8 cellular contexts compared by ENCODE assay signal in genomic region chr1:232704694-232705680, GRCh38.
A peak's percentile ranks its signal among the peaks of the same experiment; 100 is the strongest.
DNase-seq lines count a peak whose midpoint lies in the region; ATAC-seq and TF ChIP-seq lines count a peak whose summit lies in the region.

No MANE protein-coding gene starts in this region.

- no peaks in the 10 kb centered on the region for H3K9me3 Mint-ChIP-seq in T-helper 2 cell treated with Interferon-gamma antibody and Interleukin-4, amounts not matched to agents 5 μg/mL and 100 μg/mL, for 36 hours
- peaks cover 0 to 3% of the 10 kb centered on the region in 2 donors for H3K9me3 Mint-ChIP-seq in stimulated activated naive B cell treated with anti-CD40 and anti-IgM and Interleukin-4, amounts not matched to agents 10 μg/mL and 1 μg/mL and 100 μg/mL, for 72 hours

- intact Hi-C loops in transverse colon (cut with DNase I; ENCODE audit: low total_unique reads): no loop called here

- TF ChIP-seq CTCF in transverse colon (IDR thresholded peaks at IDR 0.05): no peak

- no peaks in the 10 kb centered on the region for H4K20me1 ChIP-seq in BLaER1 treated with 17β-estradiol and CSF1 and Interleukin-3, amounts not matched to agents 10 nM and 100 nM

- no peak overlapping the region for H3K27ac Mint-ChIP-seq in T-helper 2 cell treated with Interferon-gamma antibody and Interleukin-4, amounts not matched to agents 5 μg/mL and 100 μg/mL, for 36 hours
- no peak overlapping the region for H3K27ac Mint-ChIP-seq in stimulated activated naive B cell treated with anti-CD40 and anti-IgM and Interleukin-4, amounts not matched to agents 10 μg/mL and 1 μg/mL and 100 μg/mL, for 72 hours

- peaks cover 27 to 66% (median 54%) of the 10 kb centered on the region in 10 experiments for H3K4me1 ChIP-seq in BLaER1 treated with 17β-estradiol and CSF1 and Interleukin-3, amounts not matched to agents 10 nM and 100 nM
- H3K4me1 ChIP-seq in transverse colon: peaks cover 7 to 30% (median 18%) of the 10 kb centered on the region in 4 donors

- TF ChIP-seq EP300 in transverse colon (IDR thresholded peaks at IDR 0.05; ENCODE audit: low read depth): no peak

- WGBS in transverse colon (ENCODE audit: low coverage in 1 of 2), 2 donors: 55 to 80% methylated on average over 4 to 7 of the region's 7 CpGs

- peaks cover 3% of the 10 kb centered on the region for H3K27me3 Mint-ChIP-seq in T-helper 2 cell treated with Interferon-gamma antibody and Interleukin-4, amounts not matched to agents 5 μg/mL and 100 μg/mL, for 36 hours (ENCODE audit: low read depth)
- no peaks in the 10 kb centered on the region for H3K27me3 Mint-ChIP-seq in stimulated activated naive B cell treated with anti-CD40 and anti-IgM and Interleukin-4, amounts not matched to agents 10 μg/mL and 1 μg/mL and 100 μg/mL, for 72 hours

- peak overlapping the region in 3 of 10 experiments; percentile 33 to 54 (median 42); a peak in 5 of 20 replicates for H3K4me3 ChIP-seq in BLaER1 treated with 17β-estradiol and CSF1 and Interleukin-3, amounts not matched to agents 10 nM and 100 nM
- H3K4me3 ChIP-seq in transverse colon: no peak overlapping the region

- no peak for TF ChIP-seq POLR2A in transverse colon (IDR thresholded peaks at IDR 0.05)

- no peaks in the 10 kb centered on the region for H3K36me3 Mint-ChIP-seq in T-helper 2 cell treated with Interferon-gamma antibody and Interleukin-4, amounts not matched to agents 5 μg/mL and 100 μg/mL, for 36 hours (ENCODE audit: low read depth)
- no peaks in the 10 kb centered on the region for H3K36me3 Mint-ChIP-seq in stimulated activated naive B cell treated with anti-CD40 and anti-IgM and Interleukin-4, amounts not matched to agents 10 μg/mL and 1 μg/mL and 100 μg/mL, for 72 hours

- peaks cover 21 to 54% (median 37%) of the 10 kb centered on the region in 11 experiments for H3K9me3 ChIP-seq in BLaER1 treated with 17β-estradiol and CSF1 and Interleukin-3, amounts not matched to agents 10 nM and 100 nM (replicated peaks in 1 of 11)
- H3K9me3 ChIP-seq in transverse colon: no peaks in the 10 kb centered on the region

- peak overlapping the region in 8 of 11 experiments; percentile 4 to 73 (median 42); a peak in 13 of 22 replicates for H3K9ac ChIP-seq in BLaER1 treated with 17β-estradiol and CSF1 and Interleukin-3, amounts not matched to agents 10 nM and 100 nM

- no peaks in the 10 kb centered on the region for H3K4me1 Mint-ChIP-seq in T-helper 2 cell treated with Interferon-gamma antibody and Interleukin-4, amounts not matched to agents 5 μg/mL and 100 μg/mL, for 36 hours (ENCODE audit: low read depth)
- H3K4me1 Mint-ChIP-seq in stimulated activated naive B cell treated with anti-CD40 and anti-IgM and Interleukin-4, amounts not matched to agents 10 μg/mL and 1 μg/mL and 100 μg/mL, for 72 hours: no peaks in the 10 kb centered on the region

- H3K36me3 ChIP-seq in BLaER1 treated with 17β-estradiol and CSF1 and Interleukin-3, amounts not matched to agents 10 nM and 100 nM: peaks cover 0 to 3% (median 0%) of the 10 kb centered on the region in 11 experiments; a peak in 2 of 22 replicates
- no peaks in the 10 kb centered on the region for H3K36me3 ChIP-seq in transverse colon

- DNase-seq in NCI-H1436 (lab: John Stamatoyannopoulos, UW) (peak; percentile 71), astrocyte of the hippocampus (ENCODE audit: low read depth, low spot score) (peak; percentile 86), kidney tubule cell (ENCODE audit: low spot score) (peak; percentile 81), transverse colon (peak; percentile 53), HuH-7.5 (ENCODE audit: low spot score) (no peak)
- DNase-seq in T-helper 2 cell treated with Interferon-gamma antibody and Interleukin-4, amounts not matched to agents 5 μg/mL and 100 μg/mL, for 36 hours (ENCODE audit: low spot score): no peak
- DNase-seq in stimulated activated naive B cell treated with anti-CD40 and anti-IgM and Interleukin-4, amounts not matched to agents 10 μg/mL and 1 μg/mL and 100 μg/mL, for 72 hours: no peak

- H3K27ac ChIP-seq in BLaER1 treated with 17β-estradiol and CSF1 and Interleukin-3, amounts not matched to agents 10 nM and 100 nM: peak overlapping the region in 10 of 11 experiments; percentile 46 to 88 (median 70); a peak in 20 of 22 replicates
- peak overlapping the region; percentile 55 to 65 (median 63) for H3K27ac ChIP-seq in transverse colon

- in situ Hi-C loops in transverse colon (cut with MboI; ENCODE audit: low pct_ligation_motif_present in 1 of 4, low pct_unique_long_range_greater_than_20kb in 1 of 4, low sequenced_read_pairs in 3 of 4): no loop called here

- ATAC-seq in stimulated activated naive B cell treated with anti-CD40 and anti-IgM and Interleukin-4, amounts not matched to agents 10 μg/mL and 1 μg/mL and 100 μg/mL, for 72 hours (replicated peaks): no peak

- no peaks in the 10 kb centered on the region for H3K27me3 ChIP-seq in BLaER1 treated with 17β-estradiol and CSF1 and Interleukin-3, amounts not matched to agents 10 nM and 100 nM
- no peaks in the 10 kb centered on the region for H3K27me3 ChIP-seq in transverse colon

- no peak overlapping the region for H3K4me3 Mint-ChIP-seq in T-helper 2 cell treated with Interferon-gamma antibody and Interleukin-4, amounts not matched to agents 5 μg/mL and 100 μg/mL, for 36 hours
- H3K4me3 Mint-ChIP-seq in stimulated activated naive B cell treated with anti-CD40 and anti-IgM and Interleukin-4, amounts not matched to agents 10 μg/mL and 1 μg/mL and 100 μg/mL, for 72 hours: no peak overlapping the region

- peak overlapping the region in 9 of 11 experiments; percentile 51 to 93 (median 65); a peak in 18 of 22 replicates for H3K4me2 ChIP-seq in BLaER1 treated with 17β-estradiol and CSF1 and Interleukin-3, amounts not matched to agents 10 nM and 100 nM

Comparison
In these comparisons a context has a peak if more than half of its experiments do, and no peak if none do; other contexts are left out.
1. DNase-seq: peak in NCI-H1436 (single experiment), astrocyte of the hippocampus (single experiment), kidney tubule cell (single experiment) and transverse colon (single experiment); none in T-helper 2 cell treated with Interferon-gamma antibody and Interleukin-4, amounts not matched to agents 5 μg/mL and 100 μg/mL, for 36 hours (single experiment), stimulated activated naive B cell treated with anti-CD40 and anti-IgM and Interleukin-4, amounts not matched to agents 10 μg/mL and 1 μg/mL and 100 μg/mL, for 72 hours (single experiment) and HuH-7.5 (single experiment).